In the genomic region with DNA sequence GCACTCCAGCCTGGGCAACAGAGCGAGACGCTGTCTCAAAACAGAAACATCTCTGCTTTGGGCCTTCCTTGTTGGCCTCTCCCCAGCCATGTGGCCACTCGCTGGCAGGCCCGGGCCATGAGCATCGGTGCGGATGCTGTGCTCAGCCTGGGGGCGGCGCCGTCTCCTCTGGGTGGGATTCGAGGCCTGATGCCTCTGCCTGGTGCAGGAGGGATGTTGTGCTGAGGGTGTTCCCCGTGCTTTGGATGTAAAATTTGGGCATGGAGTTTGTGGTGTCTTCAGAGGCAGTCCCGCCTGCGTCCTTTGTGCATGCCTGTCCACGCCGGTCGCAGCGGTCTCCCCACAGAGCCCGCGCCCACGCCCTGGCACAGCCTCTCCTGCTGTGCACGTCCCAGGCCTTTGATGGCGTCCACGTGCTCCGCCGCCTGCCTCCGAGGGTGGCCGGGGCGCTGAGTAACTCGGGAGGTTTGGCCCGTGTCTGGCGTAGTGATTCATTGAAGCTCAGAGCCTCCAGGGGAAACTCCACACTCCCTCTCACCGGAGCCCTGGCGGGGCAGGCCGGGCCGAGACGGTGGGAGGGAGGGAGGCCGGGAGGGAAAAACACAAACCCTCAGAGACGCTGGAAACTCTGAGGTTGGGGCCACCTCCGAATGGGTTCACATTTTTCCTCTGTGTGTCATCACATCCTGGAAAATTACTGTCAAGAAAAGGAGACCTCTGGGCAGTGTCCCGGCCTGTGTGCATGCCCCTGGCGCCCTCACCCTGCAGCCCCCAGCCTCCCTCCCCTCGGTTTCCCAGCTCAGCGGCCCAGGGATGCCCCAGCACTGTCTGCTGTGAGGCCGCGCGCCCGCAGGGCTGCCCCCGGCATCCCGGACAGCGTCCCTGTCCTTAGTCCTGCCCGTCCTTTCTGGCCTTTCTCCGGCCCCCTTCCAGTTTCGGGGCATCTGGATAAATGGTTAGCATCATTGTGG, we compare ENCODE assay signal across 6 cellular contexts. TPM values are rescaled to one million over a fixed set of nuclear protein-coding genes. Genes with fewer than 3 reads are reported as not detected.
DNase-seq lines count a peak whose midpoint lies in the region; ATAC-seq, FAIRE-seq and TF ChIP-seq lines count a peak whose summit lies in the region.

No MANE protein-coding gene starts in this region.

- DNase-seq in Caki2 (ENCODE audit: low read depth), result peak; percentile 97
- no peak for DNase-seq in WTC11 (ENCODE audit: low spot score)
- peak; percentile 87 for DNase-seq in mesendoderm
- DNase-seq in NCI-H2081 treated with DMSO at 0.1 percent for 48 hours (lab: John Stamatoyannopoulos, UW), result no peak
- DNase-seq in medulla oblongata (ENCODE audit: extremely low spot score), result no peak
- no peak for DNase-seq in GM12892 (ENCODE audit: insufficient read length)

- peak; percentile 21; the same call in 1 of the 2 replicates for ATAC-seq in WTC11

- FAIRE-seq in GM12892 (lab: Jason Lieb, UNC), result no peak

- H3K27me3 ChIP-seq in mesendoderm (ENCODE audit: insufficient read depth, low read length, poor library complexity), result no peaks in the 10 kb centered on the region

- H2BK15ac ChIP-seq in mesendoderm (replicated peaks; ENCODE audit: low read depth), result no peak overlapping the region

- no peak overlapping the region for H3K23ac ChIP-seq in mesendoderm (ENCODE audit: low read length)

- no peaks in the 10 kb centered on the region for H3K4me1 Mint-ChIP-seq in WTC11

- WGBS in mesendoderm (ENCODE audit: extremely low coverage, insufficient coverage, low lambda C conversion rate), result no CpG with 5 or more reads among the region's 53 CpGs

- H3K9ac ChIP-seq in mesendoderm (ENCODE audit: low read length), result peak overlapping the region; percentile 27

- in situ Hi-C loops in Caki2 (cut with HindIII; ENCODE audit: low pct_unique_long_range_greater_than_20kb, low sequenced_read_pairs), result no loop called here

- no peaks in the 10 kb centered on the region for H3K4me1 ChIP-seq in mesendoderm (ENCODE audit: control insufficient read depth, low read depth, low read length)

- H3K18ac ChIP-seq in mesendoderm (ENCODE audit: low read length), result peak overlapping the region; percentile 9

- H3K27me3 Mint-ChIP-seq in WTC11 (ENCODE audit: low read depth), result no peaks in the 10 kb centered on the region

- peak overlapping the region; percentile 50 for H2BK5ac ChIP-seq in mesendoderm (ENCODE audit: low read length)

- TF ChIP-seq CTCF in WTC11 (IDR thresholded peaks at IDR 0.05), result no peak

- peaks cover 2% of the 10 kb centered on the region for H3K79me1 ChIP-seq in mesendoderm (ENCODE audit: low read length)

- H2BK120ac ChIP-seq in mesendoderm (ENCODE audit: low read depth, low read length), result no peak overlapping the region

- H3K4me3 ChIP-seq in mesendoderm (ENCODE audit: low read length), result no peak overlapping the region

- no peaks in the 10 kb centered on the region for H3K9me3 Mint-ChIP-seq in WTC11

- no peak overlapping the region for H2AK5ac ChIP-seq in mesendoderm (ENCODE audit: low read length)

- H3K27ac Mint-ChIP-seq in WTC11, result no peak overlapping the region

- H3K4me2 ChIP-seq in mesendoderm (ENCODE audit: low read length), result no peak overlapping the region

- H3K4me3 Mint-ChIP-seq in WTC11, result no peak overlapping the region

- H3K79me2 ChIP-seq in mesendoderm (ENCODE audit: control insufficient read depth, insufficient read depth, low read length), result no peaks in the 10 kb centered on the region

- peak overlapping the region; percentile 73 for H3K27ac ChIP-seq in mesendoderm (ENCODE audit: low read depth, low read length)

- CTCF ChIA-PET in WTC11 (lab: Charles Lee), result interaction anchor here (1.0 to 2.6 kb wide), 5 partner anchors 8 to 34 kb away, joined by 3 to 12 read pairs (median 4); a partner anchor contains a TSS

- TF ChIP-seq POLR2A in GM12892 (IDR thresholded peaks at IDR 0.05; ENCODE audit: low read depth, low read length), result no peak

- POLR2A ChIA-PET in WTC11 (lab: Charles Lee), result no interaction called here

- H3K36me3 ChIP-seq in mesendoderm (ENCODE audit: control insufficient read depth, insufficient read depth, low read length), result no peaks in the 10 kb centered on the region

- no peak overlapping the region for H3K4ac ChIP-seq in mesendoderm (ENCODE audit: low read depth, low read length)

- H4K8ac ChIP-seq in mesendoderm (ENCODE audit: low read depth, low read length), result no peak overlapping the region

- H3K36me3 Mint-ChIP-seq in WTC11, result no peaks in the 10 kb centered on the region

- peak overlapping the region; percentile 25 for H3K56ac ChIP-seq in mesendoderm (ENCODE audit: low read length)

- H4K5ac ChIP-seq in mesendoderm (ENCODE audit: low read length), result no peak overlapping the region

TF ChIP-seq in WTC11, 78 proteins besides CTCF, POLR2A, EP300 and RAD21:
- TF ChIP-seq, protein P1, sequence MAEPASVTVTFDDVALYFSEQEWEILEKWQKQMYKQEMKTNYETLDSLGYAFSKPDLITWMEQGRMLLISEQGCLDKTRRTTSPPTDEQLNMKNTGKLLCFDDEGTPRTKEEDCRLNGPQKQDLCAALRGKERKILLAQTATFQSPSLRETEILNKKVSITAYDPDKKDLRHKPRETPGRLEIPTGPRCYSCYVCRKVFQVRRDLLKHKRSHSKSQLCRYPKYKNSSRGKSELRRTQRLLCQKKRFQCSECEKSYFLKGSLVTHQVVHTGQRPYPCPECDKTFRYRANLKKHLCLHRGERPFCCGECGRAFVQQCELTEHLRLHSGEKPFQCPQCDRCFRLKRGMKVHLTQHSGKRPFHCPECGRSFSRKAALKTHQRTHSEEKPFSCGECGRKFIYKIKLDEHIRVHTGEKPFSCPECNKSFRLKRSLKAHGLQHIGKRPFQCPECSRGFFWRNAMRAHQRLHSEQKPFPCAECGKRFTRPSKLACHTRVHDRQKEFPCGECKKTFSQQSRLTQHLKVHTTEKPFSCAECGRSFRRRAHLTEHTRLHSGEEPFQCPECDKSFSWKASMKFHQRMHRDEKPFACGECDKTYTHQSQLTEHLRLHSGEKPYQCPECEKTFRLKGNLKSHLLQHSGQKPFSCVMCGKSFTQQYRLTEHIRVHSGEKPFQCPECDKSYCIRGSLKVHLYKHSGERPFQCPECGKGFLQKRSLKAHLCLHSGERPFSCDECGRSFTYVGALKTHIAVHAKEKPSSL (CRISPR knock-in tag; conservative IDR thresholded peaks at IDR 0.05), result no peak
- TF ChIP-seq ETV6 (CRISPR knock-in tag; IDR thresholded peaks at IDR 0.05) (no peak), ZNF423 (CRISPR knock-in tag; IDR thresholded peaks at IDR 0.05) (no peak), GABPB1 (CRISPR knock-in tag; IDR thresholded peaks at IDR 0.05) (peak; percentile 79)

RNA-seq across cellular contexts. Expression of a gene that starts 19.0 kb away (rescaled TPM):
- total RNA-seq in Caki2 (2014; rRNA removed; shearing (Covaris generic); ENCODE audit: low replicate concordance), result 157 and 162 TPM in 2 replicates
- 107 to 121 TPM (median 110 TPM) in 3 replicates for total RNA-seq in WTC11 (2021)
- 59.9 TPM for polyA plus RNA-seq in mesendoderm (2013, experiment 1 of 2)
- 60.0 TPM for polyA plus RNA-seq in mesendoderm (2013, experiment 2 of 2)
- polyA plus RNA-seq in GM12892 (2012; ENCODE audit: missing spikeins), result 67.6 TPM

RNA-seq across cellular contexts. Expression of a gene that starts 19.4 kb away (rescaled TPM):
- 40.3 and 51.4 TPM in 2 replicates for total RNA-seq in Caki2 (2014; rRNA removed; shearing (Covaris generic); ENCODE audit: low replicate concordance)
- total RNA-seq in WTC11 (2021), result 30.5 to 38.1 TPM (median 32.5 TPM) in 3 replicates
- polyA plus RNA-seq in mesendoderm (2013, experiment 1 of 2), result 8.5 TPM
- polyA plus RNA-seq in mesendoderm (2013, experiment 2 of 2), result 8.7 TPM
- polyA plus RNA-seq in GM12892 (2012; ENCODE audit: missing spikeins), result 10.8 TPM

RNA-seq across cellular contexts. Expression of a gene that starts 26.3 kb away (rescaled TPM):
- 48.7 and 62.8 TPM in 2 replicates for total RNA-seq in Caki2 (2014; rRNA removed; shearing (Covaris generic); ENCODE audit: low replicate concordance)
- total RNA-seq in WTC11 (2021), result 60.4 to 71.9 TPM (median 67.8 TPM) in 3 replicates
- 24.2 TPM for polyA plus RNA-seq in mesendoderm (2013, experiment 1 of 2)
- 25.3 TPM for polyA plus RNA-seq in mesendoderm (2013, experiment 2 of 2)
- 12.7 TPM for polyA plus RNA-seq in GM12892 (2012; ENCODE audit: missing spikeins)

RNA-seq across cellular contexts. Expression of a gene that starts 27.8 kb away (rescaled TPM):
- 22.1 and 40.0 TPM in 2 replicates for total RNA-seq in Caki2 (2014; rRNA removed; shearing (Covaris generic); ENCODE audit: low replicate concordance)
- 135 to 163 TPM (median 138 TPM) in 3 replicates for total RNA-seq in WTC11 (2021)
- 97.1 TPM for polyA plus RNA-seq in mesendoderm (2013, experiment 1 of 2)
- 102 TPM for polyA plus RNA-seq in mesendoderm (2013, experiment 2 of 2)
- 2.2 TPM for polyA plus RNA-seq in GM12892 (2012; ENCODE audit: missing spikeins)

RNA-seq across cellular contexts. Expression of a gene that starts 33.8 kb away (rescaled TPM):
- total RNA-seq in Caki2 (2014; rRNA removed; shearing (Covaris generic); ENCODE audit: low replicate concordance), result 56.6 and 98.4 TPM in 2 replicates
- 114 to 130 TPM (median 120 TPM) in 3 replicates for total RNA-seq in WTC11 (2021)
- polyA plus RNA-seq in mesendoderm (2013, experiment 1 of 2), result 34.8 TPM
- 34.4 TPM for polyA plus RNA-seq in mesendoderm (2013, experiment 2 of 2)
- polyA plus RNA-seq in GM12892 (2012; ENCODE audit: missing spikeins), result 55.0 TPM

Comparison
In these comparisons a context has a peak if more than half of its experiments do, and no peak if none do; other contexts are left out.
1. DNase-seq: peak in Caki2 (single experiment) and mesendoderm (single experiment); none in WTC11 (single experiment), NCI-H2081 treated with DMSO at 0.1 percent for 48 hours (single experiment), medulla oblongata (single experiment) and GM12892 (single experiment).